Comparison of ENCODE assay signal across 8 cellular contexts in genomic region chr7:76445577-76446008, GRCh38. TPM values are rescaled to one million over a fixed set of nuclear protein-coding genes. Genes with fewer than 3 reads are reported as not detected.
DNase-seq lines count a peak whose midpoint lies in the region; ATAC-seq, FAIRE-seq and TF ChIP-seq lines count a peak whose summit lies in the region.
"Not testable (repeated sequence)": the region's sequence is repeated elsewhere in the genome, so short reads cannot be mapped to it uniquely, and the experiment has no call there.

No MANE protein-coding gene starts in this region.

- H3K4me1 Mint-ChIP-seq in immature natural killer cell, result not testable (repeated sequence)

- not testable (repeated sequence) for H3K4me3 ChIP-seq in LNCaP clone FGC (ENCODE audit: low read depth, low read length); body of pancreas; gastrocnemius medialis

- in situ Hi-C loops in gastrocnemius medialis (cut with MboI; ENCODE audit: low sequenced_read_pairs in 4 of 4), result loop anchor here in 1 of 4 donors (25.0 kb wide), 1 partner anchor 167 kb away; no protein-coding TSS in a partner anchor

- H3K9me3 ChIP-seq in body of pancreas, gastrocnemius medialis: not testable (repeated sequence)

- not testable (repeated sequence) for H3K36me3 Mint-ChIP-seq in immature natural killer cell

- H3K27ac ChIP-seq in body of pancreas (peak overlapping the region in 3 of 4 donors; percentile 46 to 74 (median 53)), gastrocnemius medialis (peak overlapping the region in 2 of 4 donors; percentile 36 to 68)

- not testable (repeated sequence) for H3K36me3 ChIP-seq in body of pancreas (replicated peaks in 1 of 2; ENCODE audit: insufficient read depth in 1 of 2, low read depth in 2 of 2); gastrocnemius medialis

- not testable (repeated sequence) for H3K9me3 Mint-ChIP-seq in immature natural killer cell

- H3K4me1 ChIP-seq in body of pancreas, gastrocnemius medialis: not testable (repeated sequence)

- TF ChIP-seq CTCF in LNCaP clone FGC (IDR thresholded peaks at IDR 0.05; ENCODE audit: control insufficient read depth, extremely low read depth, insufficient read depth); body of pancreas (IDR thresholded peaks at IDR 0.05); gastrocnemius medialis (IDR thresholded peaks at IDR 0.05 in 4 of 5, conservative IDR thresholded peaks at IDR 0.05 in 1 of 5): not testable (repeated sequence)

- peak overlapping the region in 3 of 5 donors; percentile 25 to 65 (median 46) for H3K4me3 Mint-ChIP-seq in immature natural killer cell

- not testable (repeated sequence) for H3K27me3 ChIP-seq in body of pancreas, gastrocnemius medialis

- peak; percentile 83 for ATAC-seq in HG02943 (IDR thresholded peaks at IDR 0.05; ENCODE audit: low read depth, unreplicated experiment)
- peak; percentile 78 for ATAC-seq in body of pancreas
- peak; percentile 90 to 95 for ATAC-seq in gastrocnemius medialis

- DNase-seq in CD1c-positive myeloid dendritic cell (ENCODE audit: extremely low spot score) (peak; percentile 64), LNCaP clone FGC (ENCODE audit: low read depth) (peak; percentile 11), SKM-1 treated with dmso at 0.1 percent for 144 hours (lab: John Stamatoyannopoulos, UW; ENCODE audit: unreplicated experiment) (peak; percentile 45), body of pancreas (peak in 2 of 4 donors; percentile 66 to 87), immature natural killer cell (peak in 1 of 3 donors; percentile 11), gastrocnemius medialis (peak; percentile 41 to 47)
- DNase-seq in GM19239 (ENCODE audit: insufficient read length, low spot score), result not testable (repeated sequence)

- TF ChIP-seq POLR2A in body of pancreas (IDR thresholded peaks at IDR 0.05); gastrocnemius medialis (IDR thresholded peaks at IDR 0.05): not testable (repeated sequence)

- WGBS in body of pancreas, 2 donors, result 20 to 22% methylated on average over 4 of the region's 5 CpGs

- not testable (repeated sequence) for H3K27me3 Mint-ChIP-seq in immature natural killer cell (ENCODE audit: low read depth in 3 of 3)

- intact Hi-C loops in body of pancreas (cut with DNase I); gastrocnemius medialis (cut with DNase I; ENCODE audit: low total_unique reads): not testable (repeated sequence)

- peak overlapping the region in 4 of 6 donors; percentile 35 to 78 (median 64) for H3K27ac Mint-ChIP-seq in immature natural killer cell

- peak; percentile 92 for FAIRE-seq in GM19239 (lab: Jason Lieb, UNC)

RNA-seq across cellular contexts. Expression of gene DTX2, which starts 15.9 kb away (rescaled TPM):
- total RNA-seq in body of pancreas, result 10 to 100 TPM; 10.5 to 16.3 TPM
- polyA plus RNA-seq in immature natural killer cell, result 10 to 100 TPM in 1 of 3 donors, 1 to 10 TPM in 2; 5.2 to 15.3 (median 9.1) TPM
- total RNA-seq in gastrocnemius medialis, result 10 to 100 TPM; 14.8 to 23.2 (median 18.8) TPM

RNA-seq across cellular contexts. Expression of gene ZP3, which starts 20.8 kb away (rescaled TPM):
- total RNA-seq in body of pancreas, result 1 to 10 TPM; 3.3 to 4.4 TPM
- polyA plus RNA-seq in immature natural killer cell, result 1 to 10 TPM in 1 of 3 donors, under 1 TPM in 1, not detected in 1; 0.49 to 5.0 TPM
- 1 to 10 TPM in 1 of 4 donors, not detected in 3; 1.1 TPM for total RNA-seq in gastrocnemius medialis

RNA-seq across cellular contexts. Expression of gene SSC4D, which starts 36.1 kb away (rescaled TPM):
- total RNA-seq in body of pancreas (1 to 10 TPM; 3.6 to 7.6 TPM), gastrocnemius medialis (under 1 TPM in 3 of 4 donors, not detected in 1; 0.20 to 0.68 (median 0.25) TPM)
- polyA plus RNA-seq in immature natural killer cell, result under 1 TPM in 2 of 3 donors, not detected in 1; 0.46 to 0.66 TPM
